Comparison of ENCODE assay signal across 17 cellular contexts in genomic region chr10:47374611-47375536, GRCh38. TPM values are rescaled to one million over a fixed set of nuclear protein-coding genes. Genes with fewer than 3 reads are reported as not detected.
A peak's percentile ranks its signal among the peaks of the same experiment; 100 is the strongest.
DNase-seq lines count a peak whose midpoint lies in the region; ATAC-seq and TF ChIP-seq lines count a peak whose summit lies in the region.
"Had no signal": no experiment of that assay in that cellular context is flagged by ENCODE, and none has a peak within 500 bp of the region (broad histone marks: within the 10 kb centered on the region; RNA-seq: fewer than 3 reads in every experiment).

No MANE protein-coding gene starts in this region.

- H3K9me2 ChIP-seq in PC-3 (replicated peaks; ENCODE audit: low read length): no peaks in the 10 kb centered on the region

- H3K4me1 Mint-ChIP-seq in progenitor cell of endocrine pancreas (ENCODE audit: low read depth): peaks cover 6% of the 10 kb centered on the region

- no peaks in the 10 kb centered on the region for H3F3A ChIP-seq in PC-3 (ENCODE audit: low read length, unreplicated experiment)

- H3K9ac ChIP-seq in PC-3 (ENCODE audit: low read length): no peak overlapping the region

- H3K27me3 ChIP-seq in PC-3 (ENCODE audit: low read length) (no peaks in the 10 kb centered on the region), esophagus squamous epithelium (peaks cover 0 to 19% (median 0%) of the 10 kb centered on the region in 4 donors)
- H3K27me3 ChIP-seq: ovary had no signal

- TF ChIP-seq POLR2A in esophagus squamous epithelium (IDR thresholded peaks at IDR 0.05): no peak

- H3K79me2 ChIP-seq in PC-3 (ENCODE audit: low read length): no peaks in the 10 kb centered on the region

- CTCF ChIA-PET in PC-3 (lab: Charles Lee): no interaction called here

- H3K4me3 ChIP-seq in PC-3 (ENCODE audit: low read length) (no peak overlapping the region), esophagus squamous epithelium (no peak overlapping the region)
- H3K4me3 ChIP-seq: ovary had no signal

- TF ChIP-seq CTCF in progenitor cell of endocrine pancreas (IDR thresholded peaks at IDR 0.05; ENCODE audit: unreplicated experiment): no peak
- no peak for TF ChIP-seq CTCF in PC-3 (conservative IDR thresholded peaks at IDR 0.05; ENCODE audit: low read depth, low read length)
- TF ChIP-seq CTCF in esophagus squamous epithelium (IDR thresholded peaks at IDR 0.05): no peak

- H3K36me3 Mint-ChIP-seq in progenitor cell of endocrine pancreas (ENCODE audit: insufficient read depth): no peaks in the 10 kb centered on the region
- H3K36me3 Mint-ChIP-seq: activated naive CD8-positive, alpha-beta T cell treated with anti-CD3 and anti-CD28 coated beads, Interleukin-2, amount 10 ng/mL, durations not matched to agents 7 days and 5 days; CD14-positive monocyte; WTC11 had no signal

- H3K4me1 ChIP-seq in PC-3 (ENCODE audit: insufficient read depth, low read length) (no peaks in the 10 kb centered on the region), esophagus squamous epithelium (no peaks in the 10 kb centered on the region)

- no peak for ATAC-seq in PC-3
- ATAC-seq: WTC11 had no signal

- no peak overlapping the region for H2AFZ ChIP-seq in PC-3 (ENCODE audit: low read length)

- 59 to 74% methylated on average over 9 to 10 of the region's 12 CpGs for WGBS in esophagus squamous epithelium, 2 donors

- no peak overlapping the region for H3K4me2 ChIP-seq in PC-3 (ENCODE audit: low read length)

- H4K20me1 ChIP-seq in PC-3 (ENCODE audit: low read length): no peaks in the 10 kb centered on the region

- no peaks in the 10 kb centered on the region for H3K9me3 Mint-ChIP-seq in progenitor cell of endocrine pancreas (ENCODE audit: low read depth)
- H3K9me3 Mint-ChIP-seq: activated naive CD8-positive, alpha-beta T cell treated with anti-CD3 and anti-CD28 coated beads, Interleukin-2, amount 10 ng/mL, durations not matched to agents 7 days and 5 days; CD14-positive monocyte; WTC11 had no signal

- no peaks in the 10 kb centered on the region for H3K9me3 ChIP-seq in PC-3 (ENCODE audit: low read length)
- H3K9me3 ChIP-seq in esophagus squamous epithelium: no peaks in the 10 kb centered on the region
- H3K9me3 ChIP-seq: ovary had no signal

- no peak overlapping the region for H3K4me3 Mint-ChIP-seq in progenitor cell of endocrine pancreas (ENCODE audit: low read depth)
- H3K4me3 Mint-ChIP-seq: activated naive CD8-positive, alpha-beta T cell treated with anti-CD3 and anti-CD28 coated beads, Interleukin-2, amount 10 ng/mL, durations not matched to agents 7 days and 5 days; CD14-positive monocyte; WTC11 had no signal

- H3K27me3 Mint-ChIP-seq in progenitor cell of endocrine pancreas: peaks cover 31% of the 10 kb centered on the region

- no peak overlapping the region for H3K27ac ChIP-seq in PC-3 (ENCODE audit: low read length)
- no peak overlapping the region for H3K27ac ChIP-seq in esophagus squamous epithelium
- H3K27ac ChIP-seq: ovary had no signal

- no TSS peak for BruUV-seq in PC-3 (replicated peaks; lab: Mats Ljungman, UMichigan)

- DNase-seq in EH (ENCODE audit: low read depth): peak; percentile 64
- DNase-seq in astrocyte of the hippocampus (ENCODE audit: low read depth, low spot score): peak; percentile 81
- peak; percentile 29 for DNase-seq in fibroblast of the conjunctiva (ENCODE audit: low read depth)
- DNase-seq in stimulated activated CD8-positive, alpha-beta memory T cell treated with anti-CD3 and anti-CD28 coated beads, Interleukin-4, amount 100 ng/mL, for 48 hours: peak; percentile 21
- no peak for DNase-seq in progenitor cell of endocrine pancreas (ENCODE audit: low spot score, unreplicated experiment)
- DNase-seq in inferior parietal cortex (ENCODE audit: extremely low spot score): no peak
- DNase-seq in PC-3: no peak
- no peak for DNase-seq in esophagus squamous epithelium (lab: John Stamatoyannopoulos, UW)
- DNase-seq: activated naive CD8-positive, alpha-beta T cell treated with anti-CD3 and anti-CD28 coated beads, Interleukin-2, amount 10 ng/mL, durations not matched to agents 7 days and 5 days; mesendoderm; NCI-H524 had no signal

- intact Hi-C loops in PC-3 (cut with micrococcal nuclease) (no loop called here), esophagus squamous epithelium (cut with DNase I) (no loop called here)

- POLR2A ChIA-PET in PC-3 (lab: Charles Lee; ENCODE audit: unreplicated experiment): no interaction called here

- H3K36me3 ChIP-seq in PC-3 (ENCODE audit: low read depth, low read length) (no peaks in the 10 kb centered on the region), esophagus squamous epithelium (no peaks in the 10 kb centered on the region)
- H3K36me3 ChIP-seq: ovary had no signal

- H3K27ac Mint-ChIP-seq in progenitor cell of endocrine pancreas: no peak overlapping the region
- H3K27ac Mint-ChIP-seq: activated naive CD8-positive, alpha-beta T cell treated with anti-CD3 and anti-CD28 coated beads, Interleukin-2, amount 10 ng/mL, durations not matched to agents 7 days and 5 days; CD14-positive monocyte; WTC11 had no signal

RNA-seq across cellular contexts. Expression of gene ZNF488, which starts 9.2 kb away (rescaled TPM):
- total RNA-seq in progenitor cell of endocrine pancreas (1.0 and 1.4 TPM in 2 replicates), PC-3 (2014; rRNA removed) (1.7 and 2.1 TPM in 2 replicates), esophagus squamous epithelium (1 to 10 TPM in 1 of 4 donors, under 1 TPM in 3; 0.29 to 1.4 (median 0.73) TPM)
- total RNA-seq: activated naive CD8-positive, alpha-beta T cell treated with anti-CD3 and anti-CD28 coated beads, Interleukin-2, amount 10 ng/mL, durations not matched to agents 7 days and 5 days had no signal

RNA-seq across cellular contexts. Expression of gene RBP3, which starts 26.7 kb away (rescaled TPM):
- total RNA-seq in progenitor cell of endocrine pancreas: 0.10 TPM in 1 of 2 replicates, not detected in the other
- not detected in 2 replicates for total RNA-seq in PC-3 (2014; rRNA removed)
- not detected for total RNA-seq in esophagus squamous epithelium
- total RNA-seq: activated naive CD8-positive, alpha-beta T cell treated with anti-CD3 and anti-CD28 coated beads, Interleukin-2, amount 10 ng/mL, durations not matched to agents 7 days and 5 days; dermis microvascular lymphatic vessel endothelial cell; frontal cortex; ovary; subcutaneous adipose tissue; WTC11 had no signal

RNA-seq across cellular contexts. Expression of gene GDF2, which starts 52.6 kb away (rescaled TPM):
- not detected in 2 replicates for total RNA-seq in progenitor cell of endocrine pancreas
- not detected in 2 replicates for total RNA-seq in PC-3 (2014; rRNA removed)
- total RNA-seq in esophagus squamous epithelium: not detected
- total RNA-seq: activated naive CD8-positive, alpha-beta T cell treated with anti-CD3 and anti-CD28 coated beads, Interleukin-2, amount 10 ng/mL, durations not matched to agents 7 days and 5 days; dermis microvascular lymphatic vessel endothelial cell; frontal cortex; ovary; subcutaneous adipose tissue; WTC11 had no signal

Comparison
In these comparisons a context has a peak if more than half of its experiments do, and no peak if none do; other contexts are left out.
1. DNase-seq: peak in EH (single experiment), astrocyte of the hippocampus (single experiment), fibroblast of the conjunctiva (single experiment) and stimulated activated CD8-positive, alpha-beta memory T cell treated with anti-CD3 and anti-CD28 coated beads, Interleukin-4, amount 100 ng/mL, for 48 hours (single experiment); none in progenitor cell of endocrine pancreas (single experiment), inferior parietal cortex (single experiment), PC-3 (single experiment) and esophagus squamous epithelium (single experiment).